8 cellular contexts compared by ENCODE assay signal in the genomic region with DNA sequence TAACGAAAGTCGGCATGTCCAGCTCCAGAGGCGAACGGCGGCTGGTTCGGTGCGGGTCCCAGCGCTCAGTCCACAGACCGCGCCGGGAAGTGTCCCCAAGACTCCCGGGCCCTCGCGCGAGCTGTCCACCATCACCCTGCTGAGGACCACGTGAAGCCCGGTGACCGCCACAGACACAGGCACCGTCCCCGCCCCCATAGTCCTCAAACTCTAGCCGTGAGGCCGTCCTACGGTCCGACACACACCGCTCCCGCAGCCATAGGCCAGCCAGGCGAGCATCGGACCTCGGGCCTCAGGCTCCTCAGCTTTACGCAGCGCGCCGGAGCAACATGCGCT. TPM values are rescaled to one million over a fixed set of nuclear protein-coding genes. Genes with fewer than 3 reads are reported as not detected.
DNase-seq lines count a peak whose midpoint lies in the region; ATAC-seq and TF ChIP-seq lines count a peak whose summit lies in the region.

No MANE protein-coding gene starts in this region.

- H3K27ac ChIP-seq in GM23338 (ENCODE audit: low read depth) (peak overlapping the region; percentile 93), KMS-11 (peak overlapping the region; percentile 90), adrenal gland (peak overlapping the region; percentile 76 to 95 (median 84))

- peaks cover 8% of the 10 kb centered on the region for H3K27me3 Mint-ChIP-seq in GM23338 (ENCODE audit: insufficient read depth, low read depth, poor library complexity)

- TF ChIP-seq POLR2A in adrenal gland (IDR thresholded peaks at IDR 0.05), result no peak

- H3K4me3 ChIP-seq in GM23338 (peak overlapping the region; percentile 95), KMS-11 (IDR thresholded peaks at IDR 0.05; ENCODE audit: insufficient read depth, low read depth, low read length) (peak overlapping the region; percentile 82), adrenal gland (peak overlapping the region; percentile 17 to 79 (median 70)), iPS-15b (ENCODE audit: low read depth, low read length) (peak overlapping the region; percentile 99)

- H3K9ac ChIP-seq in KMS-11 (peak overlapping the region; percentile 75), iPS-15b (ENCODE audit: low read depth, low read length) (peak overlapping the region; percentile 83)

- H3K79me2 ChIP-seq in GM23338 (replicated peaks; ENCODE audit: insufficient read depth) (peaks cover 49% of the 10 kb centered on the region), KMS-11 (ENCODE audit: insufficient read depth, low read depth) (peaks cover 16% of the 10 kb centered on the region)

- H2AFZ ChIP-seq in GM23338 (peak overlapping the region; percentile 39; the same call in 1 of the 2 replicates), KMS-11 (ENCODE audit: low read depth) (peak overlapping the region; percentile 58)

- 0 out of 2 replicates have a peak, but pooled peaks cover 5% of the 10 kb centered on the region for H4K20me1 ChIP-seq in GM23338 (replicated peaks; ENCODE audit: insufficient read depth)
- H4K20me1 ChIP-seq in KMS-11 (ENCODE audit: insufficient read depth), result no peaks in the 10 kb centered on the region

- peak; percentile 73 for ATAC-seq in GM23338
- peak; percentile 60 for ATAC-seq in stimulated activated effector memory CD8-positive, alpha-beta T cell treated with anti-CD3 and anti-CD28 coated beads, Interleukin-12 subunit alpha, Interleukin-12 subunit beta, amount 100 ng/mL, for 72 hours

- intact Hi-C loops in adrenal gland (cut with DNase I), result no loop called here

- peak overlapping the region; percentile 92 for H3K4me3 Mint-ChIP-seq in GM23338
- H3K4me3 Mint-ChIP-seq in stimulated activated effector memory CD8-positive, alpha-beta T cell treated with anti-CD3 and anti-CD28 coated beads, Interleukin-12 subunit alpha, Interleukin-12 subunit beta, amount 100 ng/mL, for 72 hours, result peak overlapping the region; percentile 90

- TF ChIP-seq CTCF in GM23338 (conservative IDR thresholded peaks at IDR 0.05; ENCODE audit: low read depth in 2 of 2) (no peak), KMS-11 (conservative IDR thresholded peaks at IDR 0.05; ENCODE audit: low read depth, low read length) (no peak), adrenal gland (IDR thresholded peaks at IDR 0.05) (no peak)

- H3K9me3 ChIP-seq in adrenal gland (replicated peaks in 1 of 3) (no peaks in the 10 kb centered on the region), iPS-15b (ENCODE audit: control insufficient read depth, insufficient read depth, low read length) (no peaks in the 10 kb centered on the region)

- peaks cover 24% of the 10 kb centered on the region for H3K4me1 ChIP-seq in GM23338 (ENCODE audit: insufficient read depth)
- H3K4me1 ChIP-seq in KMS-11 (ENCODE audit: low read depth, poor library complexity, severe bottlenecking), result peaks cover 13% of the 10 kb centered on the region
- H3K4me1 ChIP-seq in adrenal gland (replicated peaks in 1 of 2), result peaks cover 0 to 25% of the 10 kb centered on the region in 2 donors
- H3K4me1 ChIP-seq in iPS-15b (ENCODE audit: control insufficient read depth, insufficient read depth, low read length), result peaks cover 6% of the 10 kb centered on the region

- no peaks in the 10 kb centered on the region; the same call in 2 of the 3 replicates for H3K9me3 Mint-ChIP-seq in GM23338
- no peaks in the 10 kb centered on the region for H3K9me3 Mint-ChIP-seq in stimulated activated effector memory CD8-positive, alpha-beta T cell treated with anti-CD3 and anti-CD28 coated beads, Interleukin-12 subunit alpha, Interleukin-12 subunit beta, amount 100 ng/mL, for 72 hours

- 0 to 1% (median 0%) methylated on average over 4 to 34 of the region's 34 CpGs for WGBS in adrenal gland, 4 donors

- H3K27me3 ChIP-seq in GM23338 (ENCODE audit: insufficient read depth) (no peaks in the 10 kb centered on the region), KMS-11 (ENCODE audit: insufficient read depth, low read depth) (no peaks in the 10 kb centered on the region), adrenal gland (no peaks in the 10 kb centered on the region), iPS-15b (ENCODE audit: control insufficient read depth, insufficient read depth, low read length) (no peaks in the 10 kb centered on the region)

- H3K4me1 Mint-ChIP-seq in GM23338, result peaks cover 26% of the 10 kb centered on the region
- H3K4me1 Mint-ChIP-seq in stimulated activated effector memory CD8-positive, alpha-beta T cell treated with anti-CD3 and anti-CD28 coated beads, Interleukin-12 subunit alpha, Interleukin-12 subunit beta, amount 100 ng/mL, for 72 hours, result peaks cover 11% of the 10 kb centered on the region

- H3K36me3 ChIP-seq in GM23338 (ENCODE audit: insufficient read depth) (peaks cover 41% of the 10 kb centered on the region), KMS-11 (ENCODE audit: insufficient read depth) (peaks cover 15% of the 10 kb centered on the region), adrenal gland (replicated peaks in 1 of 2) (peaks cover 0 to 33% of the 10 kb centered on the region in 2 donors), iPS-15b (ENCODE audit: control insufficient read depth, insufficient read depth, low read length) (peaks cover 16% of the 10 kb centered on the region)

- H3K9me2 ChIP-seq in GM23338 (ENCODE audit: insufficient read depth), result no peaks in the 10 kb centered on the region

- peak overlapping the region; percentile 97 for H3K27ac Mint-ChIP-seq in GM23338
- peak overlapping the region; percentile 96 for H3K27ac Mint-ChIP-seq in stimulated activated effector memory CD8-positive, alpha-beta T cell treated with anti-CD3 and anti-CD28 coated beads, Interleukin-12 subunit alpha, Interleukin-12 subunit beta, amount 100 ng/mL, for 72 hours

- H3K4me2 ChIP-seq in GM23338, result peak overlapping the region; percentile 80
- H3K4me2 ChIP-seq in KMS-11, result peak overlapping the region; percentile 62; the same call in 1 of the 2 replicates

- peak; percentile 35 for DNase-seq in NCI-H510A (lab: John Stamatoyannopoulos, UW)
- DNase-seq in NCI-H510A treated with DMSO at 0.1 percent for 48 hours (lab: John Stamatoyannopoulos, UW), result no peak
- no peak for DNase-seq in GM23338 (ENCODE audit: low spot score)
- DNase-seq in adrenal gland, result peak; percentile 56 to 76 (median 66)
- DNase-seq in stimulated activated effector memory CD8-positive, alpha-beta T cell treated with anti-CD3 and anti-CD28 coated beads, Interleukin-12 subunit alpha, Interleukin-12 subunit beta, amount 100 ng/mL, for 72 hours (ENCODE audit: low spot score in 2 of 2), result no peak
- DNase-seq in NCI-H2196 (lab: John Stamatoyannopoulos, UW; ENCODE audit: unreplicated experiment), result no peak

- H3F3A ChIP-seq in GM23338 (replicated peaks; ENCODE audit: low read depth), result peaks cover 15% of the 10 kb centered on the region

- peaks cover 41% of the 10 kb centered on the region for H3K36me3 Mint-ChIP-seq in GM23338 (ENCODE audit: low read depth)
- peaks cover 54% of the 10 kb centered on the region for H3K36me3 Mint-ChIP-seq in stimulated activated effector memory CD8-positive, alpha-beta T cell treated with anti-CD3 and anti-CD28 coated beads, Interleukin-12 subunit alpha, Interleukin-12 subunit beta, amount 100 ng/mL, for 72 hours

TF ChIP-seq in GM23338, 12 proteins besides CTCF, POLR2A, EP300 and RAD21 (continues in another document):
- TF ChIP-seq POLR2AphosphoS5 (IDR thresholded peaks at IDR 0.05; ENCODE audit: low read depth) (no peak), CREB1 (CRISPR knock-in tag; IDR thresholded peaks at IDR 0.05; ENCODE audit: low read depth) (no peak), ZNF114 (CRISPR knock-in tag; IDR thresholded peaks at IDR 0.05) (no peak), ZNF331 (CRISPR knock-in tag; IDR thresholded peaks at IDR 0.05; ENCODE audit: low read depth) (no peak), STAT1 (IDR thresholded peaks at IDR 0.05; ENCODE audit: unreplicated experiment) (no peak), EZH2 (IDR thresholded peaks at IDR 0.05; ENCODE audit: low read depth, unreplicated experiment) (no peak), JUNB (IDR thresholded peaks at IDR 0.05; ENCODE audit: unreplicated experiment) (no peak), NANOG (IDR thresholded peaks at IDR 0.05; ENCODE audit: borderline replicate concordance) (no peak)
- TF ChIP-seq, protein P1, sequence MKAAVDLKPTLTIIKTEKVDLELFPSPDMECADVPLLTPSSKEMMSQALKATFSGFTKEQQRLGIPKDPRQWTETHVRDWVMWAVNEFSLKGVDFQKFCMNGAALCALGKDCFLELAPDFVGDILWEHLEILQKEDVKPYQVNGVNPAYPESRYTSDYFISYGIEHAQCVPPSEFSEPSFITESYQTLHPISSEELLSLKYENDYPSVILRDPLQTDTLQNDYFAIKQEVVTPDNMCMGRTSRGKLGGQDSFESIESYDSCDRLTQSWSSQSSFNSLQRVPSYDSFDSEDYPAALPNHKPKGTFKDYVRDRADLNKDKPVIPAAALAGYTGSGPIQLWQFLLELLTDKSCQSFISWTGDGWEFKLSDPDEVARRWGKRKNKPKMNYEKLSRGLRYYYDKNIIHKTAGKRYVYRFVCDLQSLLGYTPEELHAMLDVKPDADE (IDR thresholded peaks at IDR 0.05), result no peak

RNA-seq across cellular contexts. Expression of a gene that starts 0.5 kb away (rescaled TPM):
- 33.8 and 45.1 TPM in 2 replicates for total RNA-seq in GM23338 (2014; rRNA removed; shearing (Covaris generic))
- polyA plus RNA-seq in GM23338 (2016; fragmentation: Nextera tagmentation; extraction: Ambion mirVana) (32.5 and 33.1 TPM in 2 replicates), adrenal gland (10 to 100 TPM; 12.5 to 19.5 (median 19.5) TPM)
- 10 to 100 TPM in 7 of 8 donors, 1 to 10 TPM in 1; 7.9 to 24.5 (median 15.0) TPM for total RNA-seq in adrenal gland

RNA-seq across cellular contexts. Expression of a gene that starts 10.0 kb away (rescaled TPM):
- 487 and 499 TPM in 2 replicates for total RNA-seq in GM23338 (2014; rRNA removed; shearing (Covaris generic))
- 273 and 285 TPM in 2 replicates for polyA plus RNA-seq in GM23338 (2016; fragmentation: Nextera tagmentation; extraction: Ambion mirVana)
- 100 to 1,000 TPM in 5 of 8 donors, 10 to 100 TPM in 3; 86.9 to 602 (median 171) TPM for total RNA-seq in adrenal gland
- 100 to 1,000 TPM in 1 of 3 donors, 10 to 100 TPM in 2; 38.3 to 135 (median 68.6) TPM for polyA plus RNA-seq in adrenal gland

Comparison
In these comparisons a context has a peak if more than half of its experiments do, and no peak if none do; other contexts are left out.
1. DNase-seq: peak in NCI-H510A (single experiment) and adrenal gland (7 of 7); none in NCI-H510A treated with DMSO at 0.1 percent for 48 hours (single experiment), GM23338 (single experiment), stimulated activated effector memory CD8-positive, alpha-beta T cell treated with anti-CD3 and anti-CD28 coated beads, Interleukin-12 subunit alpha, Interleukin-12 subunit beta, amount 100 ng/mL, for 72 hours (0 of 2) and NCI-H2196 (single experiment).
2. Peak in every context shown above with its lines, with median percentiles within 50 percentile points of each other: H3K27ac ChIP-seq and H3K4me3 ChIP-seq.